ENCODE assay signal across 21 cellular contexts in genomic region chr22:47423266-47423665, GRCh38.
"Had no signal": no experiment of that assay in that cellular context is flagged by ENCODE, and none has a peak within 500 bp of the region (broad histone marks: within the 10 kb centered on the region; RNA-seq: fewer than 3 reads in every experiment).

No MANE protein-coding gene starts in this region.

- H3K27me3 ChIP-seq: foreskin keratinocyte, hepatocyte had no signal

- H3K9me3 ChIP-seq: esophagus muscularis mucosa, lower lobe of right lung had no signal

- H3K4me3 Mint-ChIP-seq: immature natural killer cell had no signal

- H3K4me1 Mint-ChIP-seq: immature natural killer cell had no signal

- H3K36me3 ChIP-seq: esophagus muscularis mucosa, gastroesophageal sphincter, heart left ventricle, left ventricle myocardium inferior, lower lobe of right lung had no signal

- H3K4me1 ChIP-seq: esophagus muscularis mucosa, foreskin keratinocyte, gastroesophageal sphincter, heart left ventricle, left ventricle myocardium inferior, lower lobe of right lung had no signal

- H3K27ac Mint-ChIP-seq: immature natural killer cell had no signal

- DNase-seq: dermis blood vessel endothelial cell; dorsolateral prefrontal cortex; effector CD4-positive, alpha-beta T cell; effector memory CD4-positive, alpha-beta T cell; foreskin keratinocyte; heart left ventricle; hypothalamus; immature natural killer cell; islet precursor cell; kidney; kidney glomerular epithelial cell; left colon; left ventricle myocardium inferior; lower lobe of right lung; mesenchymal stem cell; midbrain had no signal

- H3K4me3 ChIP-seq: coronary artery, dorsolateral prefrontal cortex, esophagus muscularis mucosa, gastroesophageal sphincter, heart left ventricle, hepatocyte, left ventricle myocardium inferior, lower lobe of right lung had no signal

- H3K36me3 Mint-ChIP-seq: immature natural killer cell had no signal

- ATAC-seq: foreskin keratinocyte, gastroesophageal sphincter, heart left ventricle, left colon, left lobe of liver, lower lobe of right lung had no signal
